In genomic region chr3:133805384-133805701, GRCh38 we compare ENCODE assay signal across 7 cellular contexts. TPM values are rescaled to one million over a fixed set of nuclear protein-coding genes. Genes with fewer than 3 reads are reported as not detected.
DNase-seq lines count a peak whose midpoint lies in the region; ATAC-seq and TF ChIP-seq lines count a peak whose summit lies in the region.

No MANE protein-coding gene starts in this region.

- H3K27me3 ChIP-seq in HAP-1 (ENCODE audit: low read depth) (no peaks in the 10 kb centered on the region), hepatocyte (no peaks in the 10 kb centered on the region), spleen (replicated peaks in 1 of 7) (no peaks in the 10 kb centered on the region)

- POLR2A ChIA-PET in WTC11 (lab: Charles Lee): no interaction called here

- ATAC-seq in WTC11 (no peak), HG02970 (IDR thresholded peaks at IDR 0.05; ENCODE audit: low FRiP score, unreplicated experiment) (no peak)

- H3K4me1 Mint-ChIP-seq in WTC11: peaks cover 13% of the 10 kb centered on the region

- H3K4me3 ChIP-seq in HAP-1 (peak overlapping the region; percentile 88), hepatocyte (peak overlapping the region; percentile 18), spleen (peak overlapping the region; percentile 81 to 99 (median 94))

- TF ChIP-seq CTCF in WTC11 (IDR thresholded peaks at IDR 0.05): no peak
- TF ChIP-seq CTCF in hepatocyte (IDR thresholded peaks at IDR 0.05; ENCODE audit: poor library complexity): no peak
- no peak for TF ChIP-seq CTCF in spleen (IDR thresholded peaks at IDR 0.05 in 8 of 11, conservative IDR thresholded peaks at IDR 0.05 in 3 of 11)

- in situ Hi-C loops in HAP-1 (cut with MboI; ENCODE audit: low sequenced_read_pairs): loop anchor here (10.0 kb wide), 1 partner anchor 141 kb away; the partner anchor contains the start of gene TOPBP1

- peak overlapping the region; percentile 87 for H3K4me3 Mint-ChIP-seq in WTC11

- no peaks in the 10 kb centered on the region for H3K9me3 ChIP-seq in HAP-1
- no peaks in the 10 kb centered on the region for H3K9me3 ChIP-seq in hepatocyte (ENCODE audit: low read depth)
- H3K9me3 ChIP-seq in spleen: no peaks in the 10 kb centered on the region

- no peaks in the 10 kb centered on the region for H4K20me1 ChIP-seq in hepatocyte (ENCODE audit: insufficient read depth, poor library complexity, severe bottlenecking)

- no peak for TF ChIP-seq POLR2A in spleen (IDR thresholded peaks at IDR 0.05)

- peaks cover 28% of the 10 kb centered on the region for H3K36me3 Mint-ChIP-seq in WTC11

- peak overlapping the region; percentile 77 for H2AFZ ChIP-seq in hepatocyte

- H3K9me2 ChIP-seq in hepatocyte (replicated peaks; ENCODE audit: insufficient read depth): no peaks in the 10 kb centered on the region

- H3K27me3 Mint-ChIP-seq in WTC11 (ENCODE audit: low read depth): peaks cover 14% of the 10 kb centered on the region

- no peaks in the 10 kb centered on the region for H3K9me3 Mint-ChIP-seq in WTC11

- H3K79me2 ChIP-seq in hepatocyte: peaks cover 30% of the 10 kb centered on the region

- H3K4me2 ChIP-seq in hepatocyte: peak overlapping the region; percentile 88

- intact Hi-C loops in spleen (cut with DNase I; ENCODE audit: low total_unique reads): loop anchor here (10.0 kb wide), 1 partner anchor 141 kb away; the partner anchor contains the start of gene TOPBP1

- H3K27ac Mint-ChIP-seq in WTC11: 0 out of 2 replicates have a peak overlapping the region, but pooled peaks have one; percentile 2

- H3K27ac ChIP-seq in hepatocyte: no peak overlapping the region
- H3K27ac ChIP-seq in spleen: peak overlapping the region in 5 of 8 donors; percentile 83 to 87 (median 86)

- DNase-seq in HAP-1 (ENCODE audit: low spot score in 2 of 2) (no peak), WTC11 (ENCODE audit: low spot score) (no peak), hepatocyte (ENCODE audit: low spot score) (no peak), spleen (no peak), NCI-H1694 treated with DMSO at 0.1 percent for 48 hours (lab: John Stamatoyannopoulos, UW) (no peak), T1000 (lab: John Stamatoyannopoulos, UW) (no peak)

- H3K36me3 ChIP-seq in HAP-1 (replicated peaks) (peaks cover 28% of the 10 kb centered on the region), hepatocyte (replicated peaks; ENCODE audit: insufficient read depth, low read depth) (no peaks in the 10 kb centered on the region), spleen (peaks cover 0 to 28% (median 16%) of the 10 kb centered on the region in 6 donors)

- CTCF ChIA-PET in WTC11 (lab: Charles Lee): interaction anchor here (1.5 kb wide), 1 partner anchor 142 kb away, joined by 3 read pairs; no protein-coding TSS in a partner anchor

- H3K4me1 ChIP-seq in HAP-1 (peaks cover 5% of the 10 kb centered on the region), hepatocyte (ENCODE audit: insufficient read depth) (peaks cover 3% of the 10 kb centered on the region), spleen (peaks cover 9 to 37% (median 16%) of the 10 kb centered on the region in 6 donors)

- 34% methylated on average over 15 of the region's 15 CpGs for WGBS in hepatocyte (ENCODE audit: low lambda C conversion rate, missing lambda C conversion rate)
- 12 to 21% (median 15%) methylated on average over 15 of the region's 15 CpGs for WGBS in spleen, 5 donors

TF ChIP-seq in WTC11, 78 proteins besides CTCF, POLR2A, EP300 and RAD21:
- TF ChIP-seq USF2 (CRISPR knock-in tag; IDR thresholded peaks at IDR 0.05) (no peak), FOXJ3 (CRISPR knock-in tag; IDR thresholded peaks at IDR 0.05; ENCODE audit: borderline replicate concordance) (no peak), ZNF263 (CRISPR knock-in tag; IDR thresholded peaks at IDR 0.05; ENCODE audit: low read depth) (no peak), CREM (CRISPR knock-in tag; IDR thresholded peaks at IDR 0.05) (no peak), STAT6 (CRISPR knock-in tag; conservative IDR thresholded peaks at IDR 0.05; ENCODE audit: low read depth) (no peak), ZNF121 (CRISPR knock-in tag; IDR thresholded peaks at IDR 0.05) (no peak), IRF2 (CRISPR knock-in tag; IDR thresholded peaks at IDR 0.05; ENCODE audit: borderline replicate concordance, low read depth) (no peak), NR3C1 (CRISPR knock-in tag; conservative IDR thresholded peaks at IDR 0.05; ENCODE audit: low read depth) (no peak), ZNF425 (CRISPR knock-in tag; conservative IDR thresholded peaks at IDR 0.05) (no peak), PREB (CRISPR knock-in tag; IDR thresholded peaks at IDR 0.05; ENCODE audit: borderline replicate concordance) (no peak)
TF ChIP-seq in WTC11: peak in this region for 0.

RNA-seq across cellular contexts. Expression of gene SRPRB, which starts 0.3 kb away (rescaled TPM):
- 40.9 to 42.2 TPM (median 41.2 TPM) in 3 replicates for total RNA-seq in WTC11 (2021)
- total RNA-seq in hepatocyte: 94.3 and 94.4 TPM in 2 replicates
- 107 and 129 TPM in 2 replicates for polyA plus RNA-seq in hepatocyte
- total RNA-seq in spleen: 10 to 100 TPM; 22.3 to 38.5 (median 28.1) TPM
- 10 to 100 TPM; 11.5 to 18.7 (median 17.8) TPM for polyA plus RNA-seq in spleen

RNA-seq across cellular contexts. Expression of gene TF, which starts 59.1 kb away (rescaled TPM):
- 9.3 to 10.9 TPM (median 9.3 TPM) in 3 replicates for total RNA-seq in WTC11 (2021)
- total RNA-seq in hepatocyte: 373 and 577 TPM in 2 replicates
- polyA plus RNA-seq in hepatocyte: 401 and 642 TPM in 2 replicates
- total RNA-seq in spleen: 1 to 10 TPM; 1.7 to 9.8 (median 3.4) TPM
- polyA plus RNA-seq in spleen: 10 to 100 TPM in 2 of 3 donors, 1 to 10 TPM in 1; 2.3 to 81.8 (median 15.5) TPM

Comparison
In these comparisons a context has a peak if more than half of its experiments do, and no peak if none do; other contexts are left out.
1. H3K4me3 ChIP-seq: peak in every context shown above with its lines; median percentile 94 in spleen; 88 in HAP-1; 18 in hepatocyte.
2. RNA of gene TF, which starts 59.1 kb away (total RNA-seq): 373 to 577 TPM in hepatocyte; 9.3 to 10.9 TPM in WTC11 and 1.7 to 9.8 TPM in spleen; every median in the first group is over 10 times any median in the second.